Comparison of ENCODE assay signal across 15 cellular contexts in the genomic region with DNA sequence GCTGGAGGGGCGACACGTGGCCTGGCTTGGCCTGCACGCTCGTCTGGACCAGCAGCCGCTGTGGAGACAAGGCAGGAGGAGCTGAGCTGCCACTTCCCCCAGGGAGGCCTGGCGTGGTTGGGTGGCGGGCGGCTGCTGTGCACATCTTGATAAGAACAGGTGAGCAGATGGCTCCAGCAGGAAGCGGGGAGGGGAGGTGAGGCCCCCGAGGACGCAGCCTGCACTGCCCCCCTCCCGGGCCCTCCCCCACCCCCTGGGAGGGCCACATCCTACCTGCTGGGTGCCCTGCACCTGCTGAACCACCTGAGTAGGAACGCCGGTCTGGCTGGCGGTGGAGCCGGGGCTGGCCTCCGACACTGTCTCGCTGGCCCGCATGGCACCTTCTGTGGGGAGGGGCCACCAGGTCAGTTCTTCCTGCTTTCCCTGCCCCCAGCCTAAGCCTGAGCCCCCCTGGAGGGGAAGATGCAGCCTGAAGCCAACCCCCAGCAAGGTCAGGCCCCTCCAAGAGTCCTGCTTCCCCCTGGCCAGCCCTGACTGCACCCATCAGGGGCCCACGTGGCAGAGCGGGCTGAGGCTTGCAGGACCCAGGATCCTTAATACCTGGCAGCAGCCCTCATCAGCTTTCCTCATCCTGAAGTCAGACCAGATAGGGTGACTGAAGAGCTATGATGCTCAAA. TPM values are rescaled to one million over a fixed set of nuclear protein-coding genes. Genes with fewer than 3 reads are reported as not detected.
DNase-seq lines count a peak whose midpoint lies in the region; ATAC-seq, FAIRE-seq and TF ChIP-seq lines count a peak whose summit lies in the region.
"Had no signal": no experiment of that assay in that cellular context is flagged by ENCODE, and none has a peak within 500 bp of the region (broad histone marks: within the 10 kb centered on the region; RNA-seq: fewer than 3 reads in every experiment).

No MANE protein-coding gene starts in this region.

- TF ChIP-seq CTCF in hepatocyte (IDR thresholded peaks at IDR 0.05; ENCODE audit: poor library complexity) = no peak

- peaks cover 31 to 67% of the 10 kb centered on the region in 2 donors for H3K4me1 ChIP-seq in naive thymus-derived CD4-positive, alpha-beta T cell (ENCODE audit: control insufficient read depth in 2 of 2, insufficient read depth in 2 of 2, low read length in 2 of 2)
- peaks cover 10% of the 10 kb centered on the region for H3K4me1 ChIP-seq in hepatocyte (ENCODE audit: insufficient read depth)

- no peaks in the 10 kb centered on the region for H3K36me3 Mint-ChIP-seq in T-cell
- H3K36me3 Mint-ChIP-seq in naive thymus-derived CD4-positive, alpha-beta T cell = peaks cover 0 to 3% (median 0%) of the 10 kb centered on the region in 5 donors
- H3K36me3 Mint-ChIP-seq: natural killer cell had no signal

- no peaks in the 10 kb centered on the region for H3K79me2 ChIP-seq in hepatocyte

- peaks cover 43 to 76% (median 75%) of the 10 kb centered on the region in 3 donors for H3K4me1 Mint-ChIP-seq in T-cell
- H3K4me1 Mint-ChIP-seq in naive thymus-derived CD4-positive, alpha-beta T cell = peaks cover 26 to 71% (median 51%) of the 10 kb centered on the region in 7 donors

- H3K36me3 ChIP-seq in KOPT-K1 (ENCODE audit: insufficient read depth, low read length) (peaks cover 13% of the 10 kb centered on the region; the same call in 1 of the 2 replicates), hepatocyte (replicated peaks; ENCODE audit: insufficient read depth, low read depth) (no peaks in the 10 kb centered on the region)
- H3K36me3 ChIP-seq in naive thymus-derived CD4-positive, alpha-beta T cell (ENCODE audit: control insufficient read depth in 2 of 3, insufficient read depth in 3 of 3, low read length in 3 of 3) = no peaks in the 10 kb centered on the region

- no peak overlapping the region for H2AFZ ChIP-seq in hepatocyte

- no peak overlapping the region for H3K4me2 ChIP-seq in hepatocyte

- ATAC-seq in T-cell (replicated peaks in 1 of 4) (peak in 2 of 4 experiments; percentile 8), GM21786 (IDR thresholded peaks at IDR 0.05; ENCODE audit: unreplicated experiment) (no peak)
- no peak for ATAC-seq in naive thymus-derived CD4-positive, alpha-beta T cell
- ATAC-seq: natural killer cell had no signal

- H4K20me1 ChIP-seq in hepatocyte (ENCODE audit: insufficient read depth, poor library complexity, severe bottlenecking) = no peaks in the 10 kb centered on the region

- H3K27ac ChIP-seq in KOPT-K1 (ENCODE audit: low read depth, low read length, poor library complexity, severe bottlenecking) = peak overlapping the region; percentile 68
- H3K27ac ChIP-seq in naive thymus-derived CD4-positive, alpha-beta T cell (ENCODE audit: low read depth, low read length) = peak overlapping the region; percentile 61
- H3K27ac ChIP-seq in hepatocyte = no peak overlapping the region
- H3K27ac ChIP-seq: dorsolateral prefrontal cortex, sigmoid colon had no signal

- H3K4me3 ChIP-seq in naive thymus-derived CD4-positive, alpha-beta T cell (ENCODE audit: low read length) = no peak overlapping the region
- no peak overlapping the region for H3K4me3 ChIP-seq in hepatocyte
- H3K4me3 ChIP-seq: dorsolateral prefrontal cortex, sigmoid colon had no signal

- H3K27ac Mint-ChIP-seq in T-cell = peak overlapping the region; percentile 90 to 91
- peak overlapping the region in 8 of 9 donors; percentile 62 to 97 (median 90) for H3K27ac Mint-ChIP-seq in naive thymus-derived CD4-positive, alpha-beta T cell

- H3K9me2 ChIP-seq in hepatocyte (replicated peaks; ENCODE audit: insufficient read depth) = no peaks in the 10 kb centered on the region

- H3K27me3 Mint-ChIP-seq in T-cell = no peaks in the 10 kb centered on the region
- H3K27me3 Mint-ChIP-seq in naive thymus-derived CD4-positive, alpha-beta T cell = no peaks in the 10 kb centered on the region

- POLR2A ChIA-PET in T-cell (lab: Charles Lee) = no interaction called here
- POLR2A ChIA-PET in naive thymus-derived CD4-positive, alpha-beta T cell (lab: Charles Lee) = interaction anchor here (0.6 to 11.0 kb wide), 5 partner anchors 17 to 82 kb away, joined by 3 to 160 read pairs (median 10); a partner anchor contains a TSS

- CTCF ChIA-PET in T-cell (lab: Charles Lee) = interaction anchor here in 1 of 2 donors (0.6 to 1.0 kb wide), 2 partner anchors 32 to 48 kb away, joined by 3 to 4 read pairs; a partner anchor contains a TSS
- CTCF ChIA-PET in naive thymus-derived CD4-positive, alpha-beta T cell (lab: Charles Lee) = interaction anchor here (0.6 to 2.0 kb wide), 4 partner anchors 10 to 102 kb away, joined by 3 to 7 read pairs (median 3); no protein-coding TSS in a partner anchor

- no peak for FAIRE-seq in urothelium cell line (lab: Jason Lieb, UNC)

- H3K9me3 ChIP-seq in KOPT-K1 (ENCODE audit: insufficient read depth, low read length, poor library complexity, severe bottlenecking) = no peaks in the 10 kb centered on the region
- no peaks in the 10 kb centered on the region for H3K9me3 ChIP-seq in naive thymus-derived CD4-positive, alpha-beta T cell (ENCODE audit: control insufficient read depth in 2 of 3, low read length in 3 of 3)
- no peaks in the 10 kb centered on the region for H3K9me3 ChIP-seq in hepatocyte (ENCODE audit: low read depth)
- H3K9me3 ChIP-seq: sigmoid colon had no signal

- H3K9me3 Mint-ChIP-seq in T-cell = no peaks in the 10 kb centered on the region
- peaks cover 0 to 2% (median 0%) of the 10 kb centered on the region in 11 donors for H3K9me3 Mint-ChIP-seq in naive thymus-derived CD4-positive, alpha-beta T cell
- H3K9me3 Mint-ChIP-seq: natural killer cell had no signal

- H3K4me3 Mint-ChIP-seq in T-cell = peak overlapping the region; percentile 9 to 69 (median 37)
- peak overlapping the region in 9 of 10 donors; percentile 33 to 84 (median 67) for H3K4me3 Mint-ChIP-seq in naive thymus-derived CD4-positive, alpha-beta T cell
- H3K4me3 Mint-ChIP-seq: natural killer cell had no signal

- H3K27me3 ChIP-seq in naive thymus-derived CD4-positive, alpha-beta T cell (ENCODE audit: control insufficient read depth in 2 of 2, insufficient read depth in 2 of 2, low read length in 2 of 2) = no peaks in the 10 kb centered on the region
- H3K27me3 ChIP-seq in hepatocyte = no peaks in the 10 kb centered on the region
- H3K27me3 ChIP-seq: dorsolateral prefrontal cortex, sigmoid colon had no signal

- intact Hi-C loops in naive thymus-derived CD4-positive, alpha-beta T cell (cut with micrococcal nuclease) = no loop called here

- 88% methylated on average over 12 of the region's 21 CpGs for WGBS in hepatocyte (ENCODE audit: low lambda C conversion rate, missing lambda C conversion rate)

- DNase-seq in activated CD8-positive, alpha-beta memory T cell treated with anti-CD3 and anti-CD28 coated beads for 24 hours = peak; percentile 78
- DNase-seq in activated CD8-positive, alpha-beta memory T cell treated with anti-CD3 and anti-CD28 coated beads, Interleukin-2, amount 50 U/mL, for 48 hours = no peak
- DNase-seq in T-cell (peak in 31 of 34 experiments; percentile 22 to 70 (median 49)), urothelium cell line (ENCODE audit: low spot score) (no peak), hepatocyte (ENCODE audit: low spot score) (no peak)
- DNase-seq in naive thymus-derived CD4-positive, alpha-beta T cell = peak in 7 of 9 donors; percentile 37 to 61 (median 58)
- DNase-seq: dorsolateral prefrontal cortex, foreskin melanocyte, natural killer cell, NCI-H1694 treated with DMSO at 0.1 percent for 48 hours, sigmoid colon had no signal

RNA-seq across cellular contexts. Expression of a gene that starts 22.8 kb away (rescaled TPM):
- 10 to 100 TPM; 18.4 to 27.1 (median 23.1) TPM for total RNA-seq in T-cell
- 10 to 100 TPM; 15.7 to 23.5 (median 20.5) TPM for total RNA-seq in naive thymus-derived CD4-positive, alpha-beta T cell
- polyA plus RNA-seq in naive thymus-derived CD4-positive, alpha-beta T cell = 1 to 10 TPM; 1.0 TPM
- total RNA-seq in hepatocyte = 2.2 and 4.2 TPM in 2 replicates
- 2.4 and 4.1 TPM in 2 replicates for polyA plus RNA-seq in hepatocyte

RNA-seq across cellular contexts. Expression of a gene that starts 31.0 kb away (rescaled TPM):
- total RNA-seq in T-cell (100 to 1,000 TPM in 3 of 5 donors, 10 to 100 TPM in 2; 67.3 to 118 (median 110) TPM), hepatocyte (9.3 and 13.4 TPM in 2 replicates)
- total RNA-seq in naive thymus-derived CD4-positive, alpha-beta T cell = 10 to 100 TPM; 68.5 to 92.0 (median 87.2) TPM
- 1 to 10 TPM; 3.7 to 8.8 TPM for polyA plus RNA-seq in naive thymus-derived CD4-positive, alpha-beta T cell
- 16.4 and 19.0 TPM in 2 replicates for polyA plus RNA-seq in hepatocyte

RNA-seq across cellular contexts. Expression of a gene that starts 44.6 kb away (rescaled TPM):
- total RNA-seq in T-cell (not detected), hepatocyte (not detected in 2 replicates)
- not detected for total RNA-seq in naive thymus-derived CD4-positive, alpha-beta T cell
- not detected for polyA plus RNA-seq in naive thymus-derived CD4-positive, alpha-beta T cell
- not detected in 2 replicates for polyA plus RNA-seq in hepatocyte
- total RNA-seq: dorsolateral prefrontal cortex, kidney epithelial cell, natural killer cell, ureter had no signal
- polyA plus RNA-seq: sigmoid colon had no signal

RNA-seq across cellular contexts. Expression of a gene that starts 45.1 kb away (rescaled TPM):
- total RNA-seq in T-cell (under 1 TPM in 1 of 5 donors, not detected in 4; 0.09 TPM), hepatocyte (0.17 TPM in 1 of 2 replicates, not detected in the other)
- total RNA-seq in naive thymus-derived CD4-positive, alpha-beta T cell = under 1 TPM in 1 of 5 experiments, not detected in 4; 0.59 TPM
- under 1 TPM in 1 of 2 donors, not detected in 1; 0.33 TPM for polyA plus RNA-seq in naive thymus-derived CD4-positive, alpha-beta T cell
- 2.4 and 3.3 TPM in 2 replicates for polyA plus RNA-seq in hepatocyte
- total RNA-seq: kidney epithelial cell, sigmoid colon had no signal

RNA-seq across cellular contexts. Expression of a gene that starts 48.2 kb away (rescaled TPM):
- total RNA-seq in T-cell (10 to 100 TPM; 44.2 to 82.4 (median 66.5) TPM), hepatocyte (1.9 and 2.0 TPM in 2 replicates)
- 100 to 1,000 TPM in 1 of 5 experiments, 10 to 100 TPM in 4; 32.1 to 118 (median 83.2) TPM for total RNA-seq in naive thymus-derived CD4-positive, alpha-beta T cell
- 100 to 1,000 TPM in 1 of 2 donors, 10 to 100 TPM in 1; 76.4 to 120 TPM for polyA plus RNA-seq in naive thymus-derived CD4-positive, alpha-beta T cell
- 1.7 and 2.3 TPM in 2 replicates for polyA plus RNA-seq in hepatocyte

Comparison
In these comparisons a context has a peak if more than half of its experiments do, and no peak if none do; other contexts are left out.
1. DNase-seq: peak in activated CD8-positive, alpha-beta memory T cell treated with anti-CD3 and anti-CD28 coated beads for 24 hours (single experiment), T-cell (31 of 34) and naive thymus-derived CD4-positive, alpha-beta T cell (7 of 9); none in activated CD8-positive, alpha-beta memory T cell treated with anti-CD3 and anti-CD28 coated beads, Interleukin-2, amount 50 U/mL, for 48 hours (single experiment), urothelium cell line (single experiment) and hepatocyte (single experiment).